Comparison of ENCODE assay signal across 17 cellular contexts in genomic region chr12:12993367-12993766, GRCh38. TPM values are rescaled to one million over a fixed set of nuclear protein-coding genes. Genes with fewer than 3 reads are reported as not detected.
DNase-seq lines count a peak whose midpoint lies in the region; ATAC-seq and TF ChIP-seq lines count a peak whose summit lies in the region.
"Had no signal": no experiment of that assay in that cellular context is flagged by ENCODE, and none has a peak within 500 bp of the region (broad histone marks: within the 10 kb centered on the region; RNA-seq: fewer than 3 reads in every experiment).

No MANE protein-coding gene starts in this region.

- H3K27me3 ChIP-seq in right lobe of liver, result no peaks in the 10 kb centered on the region

- WGBS in right lobe of liver (ENCODE audit: insufficient coverage, low coverage, low lambda C conversion rate, missing lambda C conversion rate), result 85% methylated on average over 4 of the region's 4 CpGs

- peaks cover 15% of the 10 kb centered on the region for H3K4me1 Mint-ChIP-seq in T-helper 1 cell treated with Interleukin-12 subunit alpha and Interleukin-12 subunit beta and Interleukin-4 antibody, amounts not matched to agents 30 μg/mL and 1 μg/mL, for 36 hours (ENCODE audit: low read depth)
- H3K4me1 Mint-ChIP-seq in activated T-helper 17 cell treated with anti-CD3 and anti-CD28 coated beads, Interleukin-2, amount 50 U/mL, for 72 hours, result peaks cover 16% of the 10 kb centered on the region
- peaks cover 27% of the 10 kb centered on the region for H3K4me1 Mint-ChIP-seq in stimulated activated memory B cell treated with anti-CD40 and anti-IgM and Interleukin-4, amounts not matched to agents 10 μg/mL and 1 μg/mL and 100 μg/mL, for 72 hours

- ATAC-seq in activated T-helper 17 cell treated with anti-CD3 and anti-CD28 coated beads, Interleukin-2, amount 50 U/mL, for 72 hours (replicated peaks), result no peak
- ATAC-seq in right lobe of liver, result no peak
- no peak for ATAC-seq in stimulated activated memory B cell treated with anti-CD40 and anti-IgM and Interleukin-4, amounts not matched to agents 10 μg/mL and 1 μg/mL and 100 μg/mL, for 72 hours
- ATAC-seq in HG03196 (IDR thresholded peaks at IDR 0.05; ENCODE audit: unreplicated experiment), result no peak

- H3K4me1 ChIP-seq in right lobe of liver, result peaks cover 0 to 44% (median 4%) of the 10 kb centered on the region in 4 donors

- H3K36me3 Mint-ChIP-seq in T-helper 1 cell treated with Interleukin-12 subunit alpha and Interleukin-12 subunit beta and Interleukin-4 antibody, amounts not matched to agents 30 μg/mL and 1 μg/mL, for 36 hours (ENCODE audit: low read depth), result no peaks in the 10 kb centered on the region
- H3K36me3 Mint-ChIP-seq in activated T-helper 17 cell treated with anti-CD3 and anti-CD28 coated beads, Interleukin-2, amount 50 U/mL, for 72 hours (ENCODE audit: low read depth), result peaks cover 5% of the 10 kb centered on the region
- H3K36me3 Mint-ChIP-seq in stimulated activated memory B cell treated with anti-CD40 and anti-IgM and Interleukin-4, amounts not matched to agents 10 μg/mL and 1 μg/mL and 100 μg/mL, for 72 hours, result peaks cover 8% of the 10 kb centered on the region

- H3K36me3 ChIP-seq in right lobe of liver, result peaks cover 0 to 12% (median 4%) of the 10 kb centered on the region in 4 donors

- DNase-seq in T-helper 1 cell (no peak), right lobe of liver (no peak), T-helper 9 cell (no peak), AG08395 (ENCODE audit: low spot score) (no peak)
- DNase-seq: 8988T; activated T-cell treated with anti-CD3 and anti-CD28 coated beads, Interleukin-2, amount 50 U/mL, for 48 hours; mesendoderm; NCI-H1930; NCI-H774; SHP77; substantia nigra had no signal

- no peaks in the 10 kb centered on the region for H3K9me3 Mint-ChIP-seq in T-helper 1 cell treated with Interleukin-12 subunit alpha and Interleukin-12 subunit beta and Interleukin-4 antibody, amounts not matched to agents 30 μg/mL and 1 μg/mL, for 36 hours
- H3K9me3 Mint-ChIP-seq in activated T-helper 17 cell treated with anti-CD3 and anti-CD28 coated beads, Interleukin-2, amount 50 U/mL, for 72 hours, result no peaks in the 10 kb centered on the region
- peaks cover 5% of the 10 kb centered on the region for H3K9me3 Mint-ChIP-seq in stimulated activated memory B cell treated with anti-CD40 and anti-IgM and Interleukin-4, amounts not matched to agents 10 μg/mL and 1 μg/mL and 100 μg/mL, for 72 hours

- no peak overlapping the region for H3K27ac Mint-ChIP-seq in T-helper 1 cell treated with Interleukin-12 subunit alpha and Interleukin-12 subunit beta and Interleukin-4 antibody, amounts not matched to agents 30 μg/mL and 1 μg/mL, for 36 hours
- H3K27ac Mint-ChIP-seq in activated T-helper 17 cell treated with anti-CD3 and anti-CD28 coated beads, Interleukin-2, amount 50 U/mL, for 72 hours, result peak overlapping the region; percentile 13
- peak overlapping the region; percentile 8 for H3K27ac Mint-ChIP-seq in stimulated activated memory B cell treated with anti-CD40 and anti-IgM and Interleukin-4, amounts not matched to agents 10 μg/mL and 1 μg/mL and 100 μg/mL, for 72 hours

- no peak for TF ChIP-seq CTCF in right lobe of liver (IDR thresholded peaks at IDR 0.05)

- H3K27me3 Mint-ChIP-seq in T-helper 1 cell treated with Interleukin-12 subunit alpha and Interleukin-12 subunit beta and Interleukin-4 antibody, amounts not matched to agents 30 μg/mL and 1 μg/mL, for 36 hours (ENCODE audit: low read depth), result no peaks in the 10 kb centered on the region
- H3K27me3 Mint-ChIP-seq in activated T-helper 17 cell treated with anti-CD3 and anti-CD28 coated beads, Interleukin-2, amount 50 U/mL, for 72 hours, result no peaks in the 10 kb centered on the region
- no peaks in the 10 kb centered on the region for H3K27me3 Mint-ChIP-seq in stimulated activated memory B cell treated with anti-CD40 and anti-IgM and Interleukin-4, amounts not matched to agents 10 μg/mL and 1 μg/mL and 100 μg/mL, for 72 hours

- no peak overlapping the region for H3K4me3 ChIP-seq in right lobe of liver

- H3K27ac ChIP-seq in right lobe of liver, result peak overlapping the region in 2 of 3 donors; percentile 9 to 11

- TF ChIP-seq POLR2A in right lobe of liver (IDR thresholded peaks at IDR 0.05), result no peak

- H3K9me3 ChIP-seq in right lobe of liver, result no peaks in the 10 kb centered on the region

- peak overlapping the region; percentile 6 for H3K4me3 Mint-ChIP-seq in T-helper 1 cell treated with Interleukin-12 subunit alpha and Interleukin-12 subunit beta and Interleukin-4 antibody, amounts not matched to agents 30 μg/mL and 1 μg/mL, for 36 hours
- no peak overlapping the region for H3K4me3 Mint-ChIP-seq in activated T-helper 17 cell treated with anti-CD3 and anti-CD28 coated beads, Interleukin-2, amount 50 U/mL, for 72 hours
- peak overlapping the region; percentile 32 for H3K4me3 Mint-ChIP-seq in stimulated activated memory B cell treated with anti-CD40 and anti-IgM and Interleukin-4, amounts not matched to agents 10 μg/mL and 1 μg/mL and 100 μg/mL, for 72 hours

- intact Hi-C loops in right lobe of liver (cut with DNase I), result no loop called here

RNA-seq across cellular contexts. Expression of gene HEBP1, which starts 6.7 kb away (rescaled TPM):
- 10 to 100 TPM; 14.4 to 16.3 TPM for total RNA-seq in activated T-helper 17 cell treated with anti-CD3 and anti-CD28 coated beads, Interleukin-2, amount 50 U/mL, for 72 hours
- 100 to 1,000 TPM in 1 of 6 experiments, 10 to 100 TPM in 5; 45.8 to 100 (median 68.9) TPM for total RNA-seq in right lobe of liver

RNA-seq across cellular contexts. Expression of gene GPRC5D, which starts 41.4 kb away (rescaled TPM):
- total RNA-seq in activated T-helper 17 cell treated with anti-CD3 and anti-CD28 coated beads, Interleukin-2, amount 50 U/mL, for 72 hours, result not detected
- not detected for total RNA-seq in right lobe of liver
- total RNA-seq: cardiac septum, pulmonary artery endothelial cell had no signal

RNA-seq across cellular contexts. Expression of gene FAM234B, which starts 50.8 kb away (rescaled TPM):
- total RNA-seq in activated T-helper 17 cell treated with anti-CD3 and anti-CD28 coated beads, Interleukin-2, amount 50 U/mL, for 72 hours, result 10 to 100 TPM in 1 of 2 donors, 1 to 10 TPM in 1; 9.7 to 14.7 TPM
- 1 to 10 TPM; 2.9 to 4.8 (median 3.2) TPM for total RNA-seq in right lobe of liver
